In genomic region chr4:169314906-169315305, GRCh38 we compare ENCODE assay signal across 8 cellular contexts. TPM values are rescaled to one million over a fixed set of nuclear protein-coding genes. Genes with fewer than 3 reads are reported as not detected.
A peak's percentile ranks its signal among the peaks of the same experiment; 100 is the strongest.
DNase-seq lines count a peak whose midpoint lies in the region; ATAC-seq lines count a peak whose summit lies in the region.

No MANE protein-coding gene starts in this region.

- H3K4me3 ChIP-seq in aorta (ENCODE audit: low read length in 2 of 2) = no peak overlapping the region

- intact Hi-C loops in aorta (cut with DNase I) = no loop called here

- no peaks in the 10 kb centered on the region for H3K9me3 ChIP-seq in aorta (ENCODE audit: control insufficient read depth, low read length)

- no peaks in the 10 kb centered on the region for H3K36me3 ChIP-seq in aorta (ENCODE audit: control insufficient read depth in 1 of 2, insufficient read depth in 2 of 2, low read length in 1 of 2)

- WGBS in aorta, 2 donors = 5% methylated on average over 8 of the region's 8 CpGs

- no peak overlapping the region for H3K27ac ChIP-seq in aorta (ENCODE audit: low read depth in 1 of 2, low read length in 2 of 2)

- ATAC-seq in aorta (ENCODE audit: low FRiP score) = peak; percentile 15

- peak; percentile 68 for DNase-seq in NCI-H82 (lab: John Stamatoyannopoulos, UW)
- no peak for DNase-seq in NCI-H82 treated with DMSO at 0.1 percent for 48 hours (lab: John Stamatoyannopoulos, UW; ENCODE audit: unreplicated experiment)
- DNase-seq in anterior cingulate cortex (lab: John Stamatoyannopoulos, UW) = peak in 35 of 58 donors; percentile 1 to 92 (median 20)
- DNase-seq in kidney glomerular epithelial cell (lab: John Stamatoyannopoulos, UW) = peak; percentile 76
- DNase-seq in aorta = peak; percentile 63 to 87
- DNase-seq in islet precursor cell = no peak
- no peak for DNase-seq in SIG-M5 treated with dmso at 0.1 percent for 504 hours (lab: John Stamatoyannopoulos, UW; ENCODE audit: unreplicated experiment)
- no peak for DNase-seq in stimulated activated CD4-positive, alpha-beta T cell treated with anti-CD3 and anti-CD28 coated beads, Interleukin-4, amount 100 ng/mL, for 24 hours

- H3K4me1 ChIP-seq in aorta (ENCODE audit: control insufficient read depth in 1 of 2, insufficient read depth in 2 of 2, low read length in 2 of 2) = peaks cover 0 to 3% of the 10 kb centered on the region in 2 donors

- H3K27me3 ChIP-seq in aorta (ENCODE audit: control insufficient read depth in 1 of 2, insufficient read depth in 2 of 2, low read length in 1 of 2) = no peaks in the 10 kb centered on the region

RNA-seq across cellular contexts. Expression of gene SH3RF1, which starts 44.1 kb away (rescaled TPM):
- total RNA-seq in aorta = 10 to 100 TPM; 27.3 to 31.8 TPM
- polyA plus RNA-seq in aorta = 1 to 10 TPM; 7.6 to 8.8 TPM

Comparison
In these comparisons a context has a peak if more than half of its experiments do, and no peak if none do; other contexts are left out.
1. DNase-seq: peak in NCI-H82 (single experiment), anterior cingulate cortex (35 of 58), kidney glomerular epithelial cell (single experiment) and aorta (2 of 2); none in NCI-H82 treated with DMSO at 0.1 percent for 48 hours (single experiment), islet precursor cell (single experiment), SIG-M5 treated with dmso at 0.1 percent for 504 hours (single experiment) and stimulated activated CD4-positive, alpha-beta T cell treated with anti-CD3 and anti-CD28 coated beads, Interleukin-4, amount 100 ng/mL, for 24 hours (single experiment).